27 cellular contexts compared by ENCODE assay signal in genomic region chr2:99980200-99980599, GRCh38.
"Had no signal": no experiment of that assay in that cellular context is flagged by ENCODE, and none has a peak within 500 bp of the region (broad histone marks: within the 10 kb centered on the region; RNA-seq: fewer than 3 reads in every experiment).

No MANE protein-coding gene starts in this region.

- DNase-seq: activated CD4-positive, alpha-beta T cell treated with anti-CD3 and anti-CD28 coated beads, Interleukin-2, amount 50 U/mL, for 1 hour; activated CD8-positive, alpha-beta memory T cell treated with anti-CD3 and anti-CD28 coated beads, Interleukin-2, amount 10 ng/mL, durations not matched to agents 7 days and 5 days; activated CD8-positive, alpha-beta T cell treated with anti-CD3 and anti-CD28 coated beads for 36 hours; activated naive CD4-positive, alpha-beta T cell; activated T-cell treated with anti-CD3 and anti-CD28 coated beads, Interleukin-2, amount 50 U/mL, for 72 hours; colonic mucosa; effector CD8-positive, alpha-beta T cell; foreskin fibroblast; head of caudate nucleus; hippocampal formation; left cardiac atrium; left ventricle myocardium superior; mucosa of descending colon; psoas muscle; sigmoid colon; stimulated activated CD4-positive, alpha-beta T cell treated with anti-CD3 and anti-CD28 coated beads, Interleukin-15, amount 100 ng/mL, for 24 hours; stimulated activated naive CD4-positive, alpha-beta T cell; T-helper 9 cell; WERI-Rb-1 had no signal

- H3K4me1 Mint-ChIP-seq: activated CD8-positive, alpha-beta memory T cell treated with anti-CD3 and anti-CD28 coated beads, Interleukin-2, amount 10 ng/mL, durations not matched to agents 7 days and 5 days had no signal

- H3K27ac Mint-ChIP-seq: activated CD8-positive, alpha-beta memory T cell treated with anti-CD3 and anti-CD28 coated beads, Interleukin-2, amount 10 ng/mL, durations not matched to agents 7 days and 5 days; activated CD8-positive, alpha-beta T cell treated with anti-CD3 and anti-CD28 coated beads for 36 hours; activated naive CD4-positive, alpha-beta T cell treated with anti-CD3 and anti-CD28 coated beads, Interleukin-2, amount 50 U/mL, for 72 hours; activated T-cell treated with anti-CD3 and anti-CD28 coated beads, Interleukin-2, amount 50 U/mL, for 72 hours; natural killer cell treated with Interleukin-12 subunit alpha and Interleukin-12 subunit beta and Interleukin-15 and Interleukin-18, amount 100 ng/mL, for 72 hours; T-helper 1 cell treated with Interleukin-12 subunit alpha and Interleukin-12 subunit beta and Interleukin-4 antibody, amounts not matched to agents 30 μg/mL and 1 μg/mL, for 36 hours had no signal

- H3K9ac ChIP-seq: parathyroid adenoma had no signal

- ATAC-seq: activated CD8-positive, alpha-beta memory T cell treated with anti-CD3 and anti-CD28 coated beads, Interleukin-2, amount 10 ng/mL, durations not matched to agents 7 days and 5 days; activated CD8-positive, alpha-beta T cell treated with anti-CD3 and anti-CD28 coated beads for 36 hours; activated naive CD4-positive, alpha-beta T cell treated with anti-CD3 and anti-CD28 coated beads, Interleukin-2, amount 50 U/mL, for 72 hours; activated T-cell treated with anti-CD3 and anti-CD28 coated beads, Interleukin-2, amount 50 U/mL, for 72 hours; left cardiac atrium; left ventricle myocardium superior; mucosa of descending colon; natural killer cell treated with Interleukin-12 subunit alpha and Interleukin-12 subunit beta and Interleukin-15 and Interleukin-18, amount 100 ng/mL, for 72 hours; psoas muscle had no signal

- H3K27me3 Mint-ChIP-seq: activated CD8-positive, alpha-beta T cell treated with anti-CD3 and anti-CD28 coated beads for 36 hours; natural killer cell treated with Interleukin-12 subunit alpha and Interleukin-12 subunit beta and Interleukin-15 and Interleukin-18, amount 100 ng/mL, for 72 hours had no signal

- H3K27ac ChIP-seq: colonic mucosa, parathyroid adenoma, psoas muscle, sigmoid colon, tibial nerve, WERI-Rb-1 had no signal

- H3K36me3 Mint-ChIP-seq: activated CD8-positive, alpha-beta memory T cell treated with anti-CD3 and anti-CD28 coated beads, Interleukin-2, amount 10 ng/mL, durations not matched to agents 7 days and 5 days; activated naive CD4-positive, alpha-beta T cell treated with anti-CD3 and anti-CD28 coated beads, Interleukin-2, amount 50 U/mL, for 72 hours; natural killer cell treated with Interleukin-12 subunit alpha and Interleukin-12 subunit beta and Interleukin-15 and Interleukin-18, amount 100 ng/mL, for 72 hours had no signal

- H3K4me3 ChIP-seq: colonic mucosa, mucosa of descending colon, psoas muscle, sigmoid colon, tibial nerve had no signal

- H2AFZ ChIP-seq: parathyroid adenoma had no signal

- H3K9me3 ChIP-seq: colonic mucosa, mucosa of descending colon, psoas muscle, sigmoid colon, tibial nerve had no signal

- H3K36me3 ChIP-seq: colonic mucosa, sigmoid colon, tibial nerve, WERI-Rb-1 had no signal

- H3K4me3 Mint-ChIP-seq: activated CD8-positive, alpha-beta memory T cell treated with anti-CD3 and anti-CD28 coated beads, Interleukin-2, amount 10 ng/mL, durations not matched to agents 7 days and 5 days; activated CD8-positive, alpha-beta T cell treated with anti-CD3 and anti-CD28 coated beads for 36 hours; activated T-cell treated with anti-CD3 and anti-CD28 coated beads, Interleukin-2, amount 50 U/mL, for 72 hours; natural killer cell treated with Interleukin-12 subunit alpha and Interleukin-12 subunit beta and Interleukin-15 and Interleukin-18, amount 100 ng/mL, for 72 hours; T-helper 1 cell treated with Interleukin-12 subunit alpha and Interleukin-12 subunit beta and Interleukin-4 antibody, amounts not matched to agents 30 μg/mL and 1 μg/mL, for 36 hours had no signal

- H3K4me1 ChIP-seq: colonic mucosa, parathyroid adenoma, sigmoid colon had no signal

- FAIRE-seq: endometrium, keratinocyte, TTC549 had no signal

- H3K9me3 Mint-ChIP-seq: activated CD8-positive, alpha-beta T cell treated with anti-CD3 and anti-CD28 coated beads for 36 hours; activated naive CD4-positive, alpha-beta T cell treated with anti-CD3 and anti-CD28 coated beads, Interleukin-2, amount 50 U/mL, for 72 hours; activated T-cell treated with anti-CD3 and anti-CD28 coated beads, Interleukin-2, amount 50 U/mL, for 72 hours; natural killer cell treated with Interleukin-12 subunit alpha and Interleukin-12 subunit beta and Interleukin-15 and Interleukin-18, amount 100 ng/mL, for 72 hours; T-helper 1 cell treated with Interleukin-12 subunit alpha and Interleukin-12 subunit beta and Interleukin-4 antibody, amounts not matched to agents 30 μg/mL and 1 μg/mL, for 36 hours had no signal

- H3K79me2 ChIP-seq: parathyroid adenoma had no signal

- H3K27me3 ChIP-seq: colonic mucosa, sigmoid colon, tibial nerve had no signal
